In the genomic region with DNA sequence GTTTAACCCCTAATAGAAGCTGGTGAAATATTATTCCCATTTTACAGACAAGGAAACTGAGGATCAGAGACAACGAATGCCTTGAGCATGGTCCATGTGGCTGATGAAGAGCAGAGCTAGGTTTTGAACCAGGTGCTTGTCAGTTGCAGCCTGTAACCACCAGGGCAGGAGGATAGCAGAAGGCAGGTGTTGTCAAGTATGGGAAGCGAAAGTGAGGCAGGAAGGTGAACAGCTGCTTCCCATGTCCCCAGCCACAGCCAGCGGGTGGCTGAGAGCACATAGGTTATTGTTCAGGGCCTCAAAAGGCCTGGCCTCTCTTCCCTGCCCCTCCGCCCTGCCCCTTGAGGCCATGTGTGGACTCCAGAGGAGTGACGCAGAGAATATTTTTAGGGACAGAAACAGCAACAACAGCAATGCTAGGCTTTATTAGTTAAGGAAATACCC, we compare ENCODE assay signal across 8 cellular contexts. TPM values are rescaled to one million over a fixed set of nuclear protein-coding genes. Genes with fewer than 3 reads are reported as not detected.
DNase-seq lines count a peak whose midpoint lies in the region; ATAC-seq, FAIRE-seq and TF ChIP-seq lines count a peak whose summit lies in the region.

No MANE protein-coding gene starts in this region.

- no peak overlapping the region for H3K4me3 Mint-ChIP-seq in endodermal cell

- no peak overlapping the region for H3K27ac ChIP-seq in endodermal cell (ENCODE audit: low read depth, low read length)

- no peak overlapping the region for H3K9ac ChIP-seq in endodermal cell (ENCODE audit: extremely low read depth, low read length, poor library complexity, severe bottlenecking)

- TF ChIP-seq CTCF in GM12874 (IDR thresholded peaks at IDR 0.05; ENCODE audit: insufficient read depth, low read depth, low read length), result peak; percentile 47; the same call in 1 of the 2 replicates
- TF ChIP-seq CTCF in endodermal cell (conservative IDR thresholded peaks at IDR 0.05), result peak; percentile 79

- H3K4me1 Mint-ChIP-seq in endodermal cell, result peaks cover 22% of the 10 kb centered on the region

- H3K4me1 ChIP-seq in endodermal cell (ENCODE audit: control insufficient read depth, insufficient read depth, low read length), result no peaks in the 10 kb centered on the region

- H3K9me3 ChIP-seq in endodermal cell (ENCODE audit: control insufficient read depth, low read length), result no peaks in the 10 kb centered on the region

- no peaks in the 10 kb centered on the region for H3K36me3 Mint-ChIP-seq in endodermal cell (ENCODE audit: low read depth)

- peaks cover 8% of the 10 kb centered on the region for H3K9me3 Mint-ChIP-seq in endodermal cell

- ATAC-seq in GM21423 (IDR thresholded peaks at IDR 0.05; ENCODE audit: unreplicated experiment) (peak; percentile 77), HG03558 (IDR thresholded peaks at IDR 0.05; ENCODE audit: extremely low read depth, unreplicated experiment) (peak; percentile 86)

- H3K27ac Mint-ChIP-seq in endodermal cell, result no peak overlapping the region

- peaks cover 34% of the 10 kb centered on the region for H3K27me3 Mint-ChIP-seq in endodermal cell (ENCODE audit: insufficient read depth)

- no peaks in the 10 kb centered on the region for H3K27me3 ChIP-seq in endodermal cell (ENCODE audit: control insufficient read depth, insufficient read depth, low read length, poor library complexity, severe bottlenecking)

- no peak for FAIRE-seq in urothelium cell line (lab: Jason Lieb, UNC)

- no peak overlapping the region for H3K4me3 ChIP-seq in endodermal cell (ENCODE audit: low read length)

- no peaks in the 10 kb centered on the region for H3K36me3 ChIP-seq in endodermal cell (ENCODE audit: control insufficient read depth, insufficient read depth, low read length)

- DNase-seq in endodermal cell (peak; percentile 91), glomerular visceral epithelial cell (ENCODE audit: extremely low spot score) (no peak), Ammon's horn (ENCODE audit: low spot score) (no peak), urothelium cell line (ENCODE audit: low spot score) (no peak), GOT3 (lab: John Stamatoyannopoulos, UW) (no peak)

- 80 to 84% methylated on average over 2 to 5 of the region's 5 CpGs for WGBS in endodermal cell (ENCODE audit: insufficient coverage in 1 of 2, insufficient read length in 1 of 2), 2 experiments

RNA-seq across cellular contexts. Expression of gene IQSEC3, which starts 39.6 kb away (rescaled TPM):
- 1 to 10 TPM; 1.5 to 2.7 TPM for total RNA-seq in endodermal cell
- polyA plus RNA-seq in endodermal cell (2013, experiment 1 of 2), result 1.5 TPM
- 0.95 TPM for polyA plus RNA-seq in endodermal cell (2013, experiment 2 of 2)
